34 cellular contexts compared by ENCODE assay signal in genomic region chr2:108401800-108402199, GRCh38. TPM values are rescaled to one million over a fixed set of nuclear protein-coding genes. Genes with fewer than 3 reads are reported as not detected.
"Had no signal": no experiment of that assay in that cellular context is flagged by ENCODE, and none has a peak within 500 bp of the region (broad histone marks: within the 10 kb centered on the region; RNA-seq: fewer than 3 reads in every experiment).

No MANE protein-coding gene starts in this region.

- FAIRE-seq: astrocyte, bronchial epithelial cell, frontal cortex had no signal

- H3K27ac ChIP-seq: brain microvascular endothelial cell, coronary artery, dorsolateral prefrontal cortex, epithelial cell of prostate had no signal

- DNase-seq: activated CD4-positive, alpha-beta memory T cell treated with anti-CD3 and anti-CD28 coated beads, Interleukin-2, amount 10 ng/mL, durations not matched to agents 7 days and 5 days; activated CD4-positive, alpha-beta T cell treated with anti-CD3 and anti-CD28 coated beads for 36 hours; activated CD4-positive, alpha-beta T cell treated with anti-CD3 and anti-CD28 coated beads, Interleukin-2, amount 10 ng/mL, durations not matched to agents 24 days and 14 days; activated CD4-positive, alpha-beta T cell treated with anti-CD3 and anti-CD28 coated beads, Interleukin-2, amount 50 U/mL, for 4 hours; activated CD4-positive, CD25-positive, alpha-beta regulatory T cell; activated CD4-positive, CD25-positive, alpha-beta regulatory T cell treated with anti-CD3 and anti-CD28 coated beads, Interleukin-2, amount 50 U/mL, for 72 hours; activated CD8-positive, alpha-beta memory T cell treated with anti-CD3 and anti-CD28 coated beads, Interleukin-2, amount 50 U/mL, for 48 hours; activated gamma-delta T cell; activated naive CD4-positive, alpha-beta T cell treated with anti-CD3 and anti-CD28 coated beads, Interleukin-2, amount 50 U/mL, for 16 hours; activated naive CD4-positive, alpha-beta T cell treated with Interleukin-2 at 50 U/mL for 16 hours; activated T-cell treated with anti-CD3 and anti-CD28 coated beads for 4 hours; activated T-cell treated with anti-CD3 and anti-CD28 coated beads, Interleukin-2, amount 50 U/mL, for 24 hours; activated T-cell treated with anti-CD3 and anti-CD28 coated beads, Interleukin-2, amount 50 U/mL, for 72 hours; amniotic stem cell; anterior cingulate cortex; brain microvascular endothelial cell; dorsolateral prefrontal cortex; effector memory CD4-positive, alpha-beta T cell; endodermal cell; foreskin fibroblast; head of caudate nucleus; T-helper 1 cell; T-helper 17 cell; T1000 had no signal

- H3K27me3 Mint-ChIP-seq: activated CD4-positive, alpha-beta T cell treated with anti-CD3 and anti-CD28 coated beads for 36 hours; activated CD4-positive, alpha-beta T cell treated with anti-CD3 and anti-CD28 coated beads, Interleukin-2, amount 10 ng/mL, durations not matched to agents 24 days and 14 days; dendritic cell treated with granulocyte-macrophage colony-stimulating factor and Interleukin-4, amounts not matched to agents 40 ng/mL and 50 ng/mL, for 4 days; T-helper 17 cell had no signal

- H3K27ac Mint-ChIP-seq: activated CD4-positive, alpha-beta memory T cell treated with anti-CD3 and anti-CD28 coated beads, Interleukin-2, amount 10 ng/mL, durations not matched to agents 7 days and 5 days; activated CD4-positive, alpha-beta T cell treated with anti-CD3 and anti-CD28 coated beads for 36 hours; activated CD4-positive, alpha-beta T cell treated with anti-CD3 and anti-CD28 coated beads, Interleukin-2, amount 10 ng/mL, durations not matched to agents 24 days and 14 days; activated naive CD8-positive, alpha-beta T cell; activated T-cell treated with anti-CD3 and anti-CD28 coated beads, Interleukin-2, amount 50 U/mL, for 24 hours; activated T-cell treated with anti-CD3 and anti-CD28 coated beads, Interleukin-2, amount 50 U/mL, for 72 hours; dendritic cell treated with granulocyte-macrophage colony-stimulating factor and Interleukin-4, amounts not matched to agents 40 ng/mL and 50 ng/mL, for 4 days; endodermal cell; T-helper 17 cell; T-helper 2 cell treated with Interferon-gamma antibody and Interleukin-4, amounts not matched to agents 5 μg/mL and 100 μg/mL, for 36 hours had no signal

- H3K27me3 ChIP-seq: brain microvascular endothelial cell, dorsolateral prefrontal cortex had no signal

- H3K4me3 ChIP-seq: coronary artery, dorsolateral prefrontal cortex had no signal

- H3K4me1 Mint-ChIP-seq: activated CD4-positive, alpha-beta memory T cell treated with anti-CD3 and anti-CD28 coated beads, Interleukin-2, amount 10 ng/mL, durations not matched to agents 7 days and 5 days; activated CD4-positive, alpha-beta T cell treated with anti-CD3 and anti-CD28 coated beads for 36 hours; activated CD4-positive, alpha-beta T cell treated with anti-CD3 and anti-CD28 coated beads, Interleukin-2, amount 10 ng/mL, durations not matched to agents 24 days and 14 days; central memory CD8-positive, alpha-beta T cell; T-helper 17 cell had no signal

- H3K4me3 Mint-ChIP-seq: activated CD4-positive, alpha-beta memory T cell treated with anti-CD3 and anti-CD28 coated beads, Interleukin-2, amount 10 ng/mL, durations not matched to agents 7 days and 5 days; activated CD4-positive, alpha-beta T cell treated with anti-CD3 and anti-CD28 coated beads for 36 hours; activated CD4-positive, alpha-beta T cell treated with anti-CD3 and anti-CD28 coated beads, Interleukin-2, amount 10 ng/mL, durations not matched to agents 24 days and 14 days; activated naive CD8-positive, alpha-beta T cell; activated T-cell treated with anti-CD3 and anti-CD28 coated beads, Interleukin-2, amount 50 U/mL, for 24 hours; activated T-cell treated with anti-CD3 and anti-CD28 coated beads, Interleukin-2, amount 50 U/mL, for 72 hours; central memory CD8-positive, alpha-beta T cell; dendritic cell treated with granulocyte-macrophage colony-stimulating factor and Interleukin-4, amounts not matched to agents 40 ng/mL and 50 ng/mL, for 4 days; endodermal cell; T-helper 17 cell; T-helper 2 cell treated with Interferon-gamma antibody and Interleukin-4, amounts not matched to agents 5 μg/mL and 100 μg/mL, for 36 hours had no signal

- H3K36me3 ChIP-seq: brain microvascular endothelial cell had no signal

- ATAC-seq: activated CD4-positive, alpha-beta T cell treated with anti-CD3 and anti-CD28 coated beads for 36 hours; activated T-cell treated with anti-CD3 and anti-CD28 coated beads, Interleukin-2, amount 50 U/mL, for 72 hours; esophagus mucosa; T-helper 17 cell had no signal

RNA-seq across cellular contexts. Expression of gene SULT1C4, which starts 24.0 kb away (rescaled TPM):
- total RNA-seq: activated CD4-positive, alpha-beta memory T cell treated with anti-CD3 and anti-CD28 coated beads, Interleukin-2, amount 10 ng/mL, durations not matched to agents 7 days and 5 days; activated CD4-positive, alpha-beta T cell treated with anti-CD3 and anti-CD28 coated beads for 36 hours; activated CD4-positive, alpha-beta T cell treated with anti-CD3 and anti-CD28 coated beads, Interleukin-2, amount 10 ng/mL, durations not matched to agents 24 days and 14 days; activated T-cell treated with anti-CD3 and anti-CD28 coated beads, Interleukin-2, amount 50 U/mL, for 72 hours; bronchial epithelial cell had no signal
